In genomic region chr2:174717273-174717672, GRCh38 we compare ENCODE assay signal across 1 cellular context.
TF ChIP-seq lines count a peak whose summit lies in the region.

No MANE protein-coding gene starts in this region.

TF ChIP-seq in GM23338, 12 proteins besides CTCF, POLR2A, EP300 and RAD21 (continued from another document):
- TF ChIP-seq ZNF462 (CRISPR knock-in tag; IDR thresholded peaks at IDR 0.05) (no peak), EZH2phosphoT487 (IDR thresholded peaks at IDR 0.05; ENCODE audit: unreplicated experiment) (no peak), ETS1 (IDR thresholded peaks at IDR 0.05) (no peak)
TF ChIP-seq in GM23338: peak in this region for 0.
